15 cellular contexts compared by ENCODE assay signal in the genomic region with DNA sequence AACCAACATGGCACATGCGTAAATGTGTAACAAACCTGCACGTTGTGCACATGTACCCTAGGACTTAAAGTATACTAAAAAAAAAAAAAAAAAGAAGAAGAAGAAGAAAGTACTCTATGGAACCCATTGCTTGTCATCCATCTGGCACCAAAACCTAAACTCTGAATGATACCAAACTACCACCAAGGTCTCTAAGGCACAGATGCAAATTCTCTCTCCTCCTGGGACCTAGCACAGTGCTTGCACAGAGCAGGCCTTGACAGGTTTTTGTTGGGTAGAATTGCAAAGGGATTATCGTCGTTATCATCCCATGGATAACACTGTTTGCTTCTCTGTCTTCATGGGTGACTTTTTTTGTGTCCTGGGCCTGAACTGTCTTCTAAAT. TPM values are rescaled to one million over a fixed set of nuclear protein-coding genes. Genes with fewer than 3 reads are reported as not detected.
DNase-seq lines count a peak whose midpoint lies in the region; ATAC-seq and TF ChIP-seq lines count a peak whose summit lies in the region.
"Had no signal": no experiment of that assay in that cellular context is flagged by ENCODE, and none has a peak within 500 bp of the region (broad histone marks: within the 10 kb centered on the region; RNA-seq: fewer than 3 reads in every experiment).

No MANE protein-coding gene starts in this region.

- no peak overlapping the region for H3K4me3 ChIP-seq in HL-60 (replicated peaks; ENCODE audit: insufficient read depth, low read length)
- H3K4me3 ChIP-seq in hepatocyte, result no peak overlapping the region
- no peak overlapping the region for H3K4me3 ChIP-seq in stomach
- H3K4me3 ChIP-seq: MG63, SJSA1 had no signal

- no peak for TF ChIP-seq EP300 in stomach (IDR thresholded peaks at IDR 0.05)

- H2AFZ ChIP-seq in hepatocyte, result no peak overlapping the region

- DNase-seq in HL-60 (ENCODE audit: low read depth in 1 of 2, low spot score in 1 of 2), result no peak
- peak; percentile 38 for DNase-seq in NCI-H526 treated with DMSO at 0.1 percent for 48 hours (lab: John Stamatoyannopoulos, UW)
- no peak for DNase-seq in hepatocyte (ENCODE audit: low spot score)
- DNase-seq in stomach, result no peak
- DNase-seq in dedifferentiated amniotic fluid mesenchymal stem cell (ENCODE audit: extremely low spot score), result no peak
- DNase-seq in HT-29 (ENCODE audit: low spot score), result no peak
- DNase-seq: BE2C; EL; MG63; NCI-H1417; NCI-H1694 treated with DMSO at 0.1 percent for 48 hours; NK-92 treated with Interleukin-12 subunit alpha and Interleukin-12 subunit beta, amount 100 ng/mL, for 24 hours had no signal

- WGBS in hepatocyte (ENCODE audit: low lambda C conversion rate, missing lambda C conversion rate), result 75% methylated on average over 4 of the region's 4 CpGs
- WGBS in stomach, 5 donors, result 50 to 72% (median 70%) methylated on average over 4 of the region's 4 CpGs

- no peaks in the 10 kb centered on the region for H3K27me3 ChIP-seq in HL-60 (ENCODE audit: insufficient read depth, poor library complexity, severe bottlenecking)
- no peaks in the 10 kb centered on the region for H3K27me3 ChIP-seq in hepatocyte
- H3K27me3 ChIP-seq in stomach, result no peaks in the 10 kb centered on the region
- H3K27me3 ChIP-seq: BE2C, MG63, SJSA1 had no signal

- H3K9me3 ChIP-seq in hepatocyte (ENCODE audit: low read depth), result no peaks in the 10 kb centered on the region
- H3K9me3 ChIP-seq in stomach, result no peaks in the 10 kb centered on the region
- H3K9me3 ChIP-seq: BE2C, MG63, SJSA1 had no signal

- H4K20me1 ChIP-seq in hepatocyte (ENCODE audit: insufficient read depth, poor library complexity, severe bottlenecking), result no peaks in the 10 kb centered on the region

- H3K9me2 ChIP-seq in hepatocyte (replicated peaks; ENCODE audit: insufficient read depth), result no peaks in the 10 kb centered on the region

- no peak for TF ChIP-seq POLR2A in stomach (IDR thresholded peaks at IDR 0.05)

- H3K4me1 ChIP-seq in hepatocyte (ENCODE audit: insufficient read depth) (peaks cover 27% of the 10 kb centered on the region), stomach (peaks cover 14 to 49% (median 33%) of the 10 kb centered on the region in 4 donors)

- H3K79me2 ChIP-seq in hepatocyte, result no peaks in the 10 kb centered on the region

- H3K36me3 ChIP-seq in hepatocyte (replicated peaks; ENCODE audit: insufficient read depth, low read depth) (no peaks in the 10 kb centered on the region), stomach (no peaks in the 10 kb centered on the region)
- H3K36me3 ChIP-seq: BE2C, MG63, SJSA1 had no signal

- no peak for ATAC-seq in HG03442 (IDR thresholded peaks at IDR 0.05; ENCODE audit: unreplicated experiment)
- ATAC-seq: HCT116 had no signal

- TF ChIP-seq CTCF in HL-60 (IDR thresholded peaks at IDR 0.05; ENCODE audit: insufficient read depth, low read length) (no peak), hepatocyte (IDR thresholded peaks at IDR 0.05; ENCODE audit: poor library complexity) (no peak), stomach (IDR thresholded peaks at IDR 0.05) (no peak)

- intact Hi-C loops in stomach (cut with DNase I; ENCODE audit: low total_unique reads), result no loop called here

- no peak overlapping the region for H3K4me2 ChIP-seq in hepatocyte

- H3K27ac ChIP-seq in HL-60 (replicated peaks), result peak overlapping the region; percentile 73
- peak overlapping the region; percentile 81 for H3K27ac ChIP-seq in hepatocyte
- peak overlapping the region; percentile 65 to 81 (median 77) for H3K27ac ChIP-seq in stomach
- H3K27ac ChIP-seq: SJSA1 had no signal

RNA-seq across cellular contexts. Expression of gene LGALS3, which starts 13.2 kb away (rescaled TPM):
- total RNA-seq in hepatocyte (461 and 534 TPM in 2 replicates), stomach (100 to 1,000 TPM; 163 to 275 (median 222) TPM)
- polyA plus RNA-seq in hepatocyte (690 and 766 TPM in 2 replicates), stomach (100 to 1,000 TPM; 415 to 676 (median 423) TPM)
- total RNA-seq in HT-29 (2014; rRNA removed; shearing (Covaris generic)), result 165 and 178 TPM in 2 replicates
